Comparison of ENCODE assay signal across 17 cellular contexts in the genomic region with DNA sequence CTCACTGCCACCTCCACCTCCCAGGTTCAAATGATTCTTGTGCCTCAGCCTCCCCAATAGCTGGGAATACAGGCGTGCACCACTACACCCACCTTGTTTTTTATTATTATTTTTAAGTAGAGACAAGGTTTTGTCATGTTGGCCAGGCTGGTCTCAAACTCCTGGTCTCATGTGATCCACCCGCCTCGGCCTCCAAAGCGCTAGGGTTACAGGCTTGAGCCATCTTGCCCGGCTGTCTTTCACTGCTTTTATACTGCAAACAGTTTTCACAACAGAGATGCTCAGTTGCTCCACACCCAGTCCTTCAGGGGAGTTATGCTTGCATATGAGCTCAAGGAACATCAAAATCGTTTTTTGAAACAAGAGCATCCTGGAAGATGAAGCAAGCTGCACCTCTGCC.
DNase-seq lines count a peak whose midpoint lies in the region; ATAC-seq and TF ChIP-seq lines count a peak whose summit lies in the region.
"Had no signal": no experiment of that assay in that cellular context is flagged by ENCODE, and none has a peak within 500 bp of the region (broad histone marks: within the 10 kb centered on the region; RNA-seq: fewer than 3 reads in every experiment).

No MANE protein-coding gene starts in this region.

- H3K4me3 ChIP-seq in KMS-11 (IDR thresholded peaks at IDR 0.05; ENCODE audit: insufficient read depth, low read depth, low read length) = no peak overlapping the region
- H3K4me3 ChIP-seq in duodenal mucosa (ENCODE audit: low read depth in 1 of 2, low read length in 2 of 2) = peak overlapping the region; percentile 97
- H3K4me3 ChIP-seq in mucosa of rectum (ENCODE audit: low read length in 2 of 2) = peak overlapping the region; percentile 92 to 93
- H3K4me3 ChIP-seq: lung had no signal

- H3K9me3 ChIP-seq in duodenal mucosa (ENCODE audit: control insufficient read depth in 1 of 2, low read length in 2 of 2) (no peaks in the 10 kb centered on the region), mucosa of rectum (ENCODE audit: control insufficient read depth in 2 of 2, low read length in 2 of 2) (no peaks in the 10 kb centered on the region)
- H3K9me3 ChIP-seq: upper lobe of left lung had no signal

- DNase-seq in OCI-M2 (lab: John Stamatoyannopoulos, UW; ENCODE audit: unreplicated experiment) = no peak
- no peak for DNase-seq in activated CD8-positive, alpha-beta memory T cell treated with anti-CD3 and anti-CD28 coated beads, Interleukin-2, amount 50 U/mL, for 4 hours
- DNase-seq: activated CD4-positive, alpha-beta T cell treated with anti-CD3 and anti-CD28 coated beads for 36 hours; activated CD8-positive, alpha-beta memory T cell treated with anti-CD3 and anti-CD28 coated beads, Interleukin-2, amount 10 ng/mL, durations not matched to agents 7 days and 5 days; activated gamma-delta T cell treated with Interleukin-2 at 50 U/mL for 16 hours; natural killer cell; NCI-H1930; NCI-H446 treated with DMSO at 0.1 percent for 48 hours; stimulated activated naive CD4-positive, alpha-beta T cell had no signal

- H3K36me3 ChIP-seq in KMS-11 (ENCODE audit: insufficient read depth) (no peaks in the 10 kb centered on the region), duodenal mucosa (ENCODE audit: control insufficient read depth in 1 of 2, insufficient read depth in 2 of 2, low read length in 2 of 2) (no peaks in the 10 kb centered on the region), mucosa of rectum (ENCODE audit: control insufficient read depth in 2 of 2, insufficient read depth in 2 of 2, low read length in 2 of 2) (peaks cover 0 to 2% of the 10 kb centered on the region in 2 donors)
- H3K36me3 ChIP-seq: upper lobe of left lung had no signal

- no peaks in the 10 kb centered on the region for H4K20me1 ChIP-seq in KMS-11 (ENCODE audit: insufficient read depth)

- H3K79me2 ChIP-seq in KMS-11 (ENCODE audit: insufficient read depth, low read depth) = no peaks in the 10 kb centered on the region

- H3K27me3 ChIP-seq in KMS-11 (ENCODE audit: insufficient read depth, low read depth) (no peaks in the 10 kb centered on the region), duodenal mucosa (ENCODE audit: control insufficient read depth in 1 of 2, insufficient read depth in 2 of 2, low read length in 2 of 2) (peaks cover 7 to 19% of the 10 kb centered on the region in 2 donors), mucosa of rectum (ENCODE audit: control insufficient read depth in 2 of 2, insufficient read depth in 2 of 2, low read length in 2 of 2) (peaks cover 0 to 10% of the 10 kb centered on the region in 2 donors)

- H3K27ac ChIP-seq in 22Rv1 = peak overlapping the region; percentile 88
- peak overlapping the region; percentile 75; the same call in 1 of the 2 replicates for H3K27ac ChIP-seq in KMS-11
- H3K27ac ChIP-seq in duodenal mucosa (ENCODE audit: low read depth, low read length) = no peak overlapping the region
- H3K27ac ChIP-seq in mucosa of rectum (ENCODE audit: low read depth in 2 of 2, low read length in 2 of 2) = peak overlapping the region; percentile 89 to 95
- H3K27ac ChIP-seq: upper lobe of left lung had no signal

- peak overlapping the region; percentile 67; the same call in 1 of the 2 replicates for H2AFZ ChIP-seq in KMS-11 (ENCODE audit: low read depth)

- TF ChIP-seq CTCF in 22Rv1 (IDR thresholded peaks at IDR 0.05) (no peak), KMS-11 (conservative IDR thresholded peaks at IDR 0.05; ENCODE audit: low read depth, low read length) (no peak)

- ATAC-seq in HG02938 (IDR thresholded peaks at IDR 0.05; ENCODE audit: unreplicated experiment) (no peak), HG02840 (IDR thresholded peaks at IDR 0.05; ENCODE audit: low FRiP score, unreplicated experiment) (no peak)
- ATAC-seq: activated CD8-positive, alpha-beta memory T cell treated with anti-CD3 and anti-CD28 coated beads, Interleukin-2, amount 10 ng/mL, durations not matched to agents 7 days and 5 days; natural killer cell had no signal

- peak overlapping the region; percentile 71; the same call in 1 of the 2 replicates for H3K9ac ChIP-seq in KMS-11
- peak overlapping the region in 1 of 2 donors; percentile 97 for H3K9ac ChIP-seq in duodenal mucosa (ENCODE audit: low read depth in 1 of 2, low read length in 2 of 2)
- peak overlapping the region in 1 of 2 donors; percentile 94 for H3K9ac ChIP-seq in mucosa of rectum (ENCODE audit: low read depth in 1 of 2, low read length in 2 of 2)

- H3K4me1 ChIP-seq in KMS-11 (ENCODE audit: low read depth, poor library complexity, severe bottlenecking) (peaks cover 16% of the 10 kb centered on the region), duodenal mucosa (ENCODE audit: control insufficient read depth in 1 of 2, insufficient read depth in 2 of 2, low read length in 2 of 2) (peaks cover 0 to 23% of the 10 kb centered on the region in 2 donors), mucosa of rectum (ENCODE audit: control insufficient read depth in 2 of 2, insufficient read depth in 2 of 2, low read length in 2 of 2) (peaks cover 9 to 13% of the 10 kb centered on the region in 2 donors)

- peak overlapping the region; percentile 78; the same call in 1 of the 2 replicates for H3K4me2 ChIP-seq in KMS-11
